In genomic region chr5:8500426-8500825, GRCh38 we compare ENCODE assay signal across 20 cellular contexts.
"Had no signal": no experiment of that assay in that cellular context is flagged by ENCODE, and none has a peak within 500 bp of the region (broad histone marks: within the 10 kb centered on the region; RNA-seq: fewer than 3 reads in every experiment).

No MANE protein-coding gene starts in this region.

- H3K27me3 ChIP-seq: heart left ventricle, right lobe of liver, spleen had no signal

- DNase-seq: activated CD4-positive, alpha-beta memory T cell treated with anti-CD3 and anti-CD28 coated beads, Interleukin-2, amount 10 ng/mL, durations not matched to agents 7 days and 5 days; activated CD4-positive, alpha-beta T cell treated with anti-CD3 and anti-CD28 coated beads for 1 hour; activated gamma-delta T cell; activated T-cell treated with anti-CD3 and anti-CD28 coated beads, Interleukin-2, amount 50 U/mL, for 48 hours; cerebellar nuclear complex; endodermal cell; erythroblast; foreskin melanocyte; heart left ventricle; left colon; mucosa of descending colon; natural killer cell; nucleus accumbens; psoas muscle; right lobe of liver; spleen; stimulated activated CD4-positive, alpha-beta T cell treated with anti-CD3 and anti-CD28 coated beads, Interleukin-1b, Interleukin-23, amount 100 ng/mL, for 48 hours; trophoblast cell had no signal

- H3K27ac ChIP-seq: heart left ventricle, psoas muscle, right lobe of liver, spleen had no signal

- H3K36me3 ChIP-seq: heart left ventricle, right lobe of liver, spleen had no signal

- ATAC-seq: heart left ventricle; left colon; mucosa of descending colon; natural killer cell; psoas muscle; right lobe of liver; stimulated activated memory B cell treated with anti-CD40 and anti-IgM and Interleukin-4, amounts not matched to agents 10 μg/mL and 1 μg/mL and 100 μg/mL, for 72 hours had no signal

- H3K4me1 ChIP-seq: heart left ventricle, psoas muscle, right lobe of liver, spleen had no signal

- H3K4me3 ChIP-seq: heart left ventricle, lung, mucosa of descending colon, psoas muscle, right lobe of liver, spleen had no signal

- H3K9me3 ChIP-seq: right lobe of liver had no signal
